1 cellular context compared by ENCODE assay signal in genomic region chr6:113050010-113050893, GRCh38.
TF ChIP-seq lines count a peak whose summit lies in the region.

No MANE protein-coding gene starts in this region.

TF ChIP-seq in H1, 55 proteins besides CTCF, POLR2A, EP300 and RAD21 (continued from another document):
- TF ChIP-seq HDAC2 (IDR thresholded peaks at IDR 0.05; ENCODE audit: borderline replicate concordance in 1 of 2, low read depth in 2 of 2, low read length in 2 of 2) (no peak), CHD2 (IDR thresholded peaks at IDR 0.05; ENCODE audit: low read length) (no peak), JUND (IDR thresholded peaks at IDR 0.05; ENCODE audit: low read length) (peak; percentile 87), SUZ12 (IDR thresholded peaks at IDR 0.05; ENCODE audit: low read length) (no peak), TEAD4 (IDR thresholded peaks at IDR 0.05; ENCODE audit: low read depth, low read length) (no peak), CEBPB (IDR thresholded peaks at IDR 0.05; ENCODE audit: low read depth, low read length) (no peak), SIN3A (conservative IDR thresholded peaks at IDR 0.05 in 1 of 2, IDR thresholded peaks at IDR 0.05 in 1 of 2; ENCODE audit: low read depth in 1 of 2, low read length in 2 of 2) (no peak), RBBP5 (IDR thresholded peaks at IDR 0.05; ENCODE audit: borderline replicate concordance, low read depth, low read length) (no peak), ASH2L (IDR thresholded peaks at IDR 0.05; ENCODE audit: low read length) (no peak), E2F6 (IDR thresholded peaks at IDR 0.05) (no peak), BACH1 (IDR thresholded peaks at IDR 0.05; ENCODE audit: low read length) (peak; percentile 34; the same call in 1 of the 2 replicates), CREB1 (IDR thresholded peaks at IDR 0.05) (no peak)
